Comparison of ENCODE assay signal across 22 cellular contexts in the genomic region with DNA sequence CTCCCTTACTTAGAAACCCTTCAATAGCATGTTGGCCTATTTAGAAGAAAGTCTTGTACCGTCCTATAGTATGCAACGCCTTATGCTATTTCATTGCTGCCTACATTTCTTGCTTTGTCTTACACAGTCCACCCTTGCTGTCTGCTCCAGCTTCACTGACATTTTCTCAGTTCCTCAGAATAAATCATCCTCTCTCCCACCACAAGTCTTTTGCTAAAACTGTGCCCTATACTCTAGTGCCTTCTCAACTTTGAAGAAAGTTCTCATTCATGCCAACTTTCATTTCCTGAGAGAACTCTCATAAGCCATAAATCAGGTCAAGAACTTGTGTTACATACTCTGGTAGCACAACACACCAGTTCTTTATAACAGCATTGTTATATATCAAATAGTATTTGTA. TPM values are rescaled to one million over a fixed set of nuclear protein-coding genes. Genes with fewer than 3 reads are reported as not detected.
DNase-seq lines count a peak whose midpoint lies in the region; ATAC-seq and TF ChIP-seq lines count a peak whose summit lies in the region.
"Had no signal": no experiment of that assay in that cellular context is flagged by ENCODE, and none has a peak within 500 bp of the region (broad histone marks: within the 10 kb centered on the region; RNA-seq: fewer than 3 reads in every experiment).

No MANE protein-coding gene starts in this region.

- no peak overlapping the region for H2BK5ac ChIP-seq in neuronal stem cell (ENCODE audit: low read length)

- H2BK12ac ChIP-seq in neuronal stem cell (ENCODE audit: low read length) = no peak overlapping the region

- H3K27me3 ChIP-seq in neuronal stem cell (ENCODE audit: control insufficient read depth in 3 of 3, insufficient read depth in 3 of 3, low read depth in 1 of 3, low read length in 3 of 3) (no peaks in the 10 kb centered on the region), right lobe of liver (no peaks in the 10 kb centered on the region)
- H3K27me3 ChIP-seq: breast epithelium, dorsolateral prefrontal cortex, gastrocnemius medialis, vagina had no signal

- no peak overlapping the region for H2BK120ac ChIP-seq in neuronal stem cell (ENCODE audit: low read depth, low read length)

- H3K23ac ChIP-seq in neuronal stem cell (ENCODE audit: low read depth, low read length, poor library complexity) = no peak overlapping the region

- H3K4me1 ChIP-seq in neuronal stem cell (ENCODE audit: control insufficient read depth in 2 of 2, insufficient read depth in 1 of 2, low read depth in 1 of 2, low read length in 2 of 2) (no peaks in the 10 kb centered on the region), right lobe of liver (no peaks in the 10 kb centered on the region)
- H3K4me1 ChIP-seq: breast epithelium, gastrocnemius medialis, HAP-1, vagina had no signal

- no peaks in the 10 kb centered on the region for H3K79me1 ChIP-seq in neuronal stem cell (ENCODE audit: low read depth, low read length)

- H3K27ac ChIP-seq in neuronal stem cell (replicated peaks; ENCODE audit: low read length) (no peak overlapping the region), right lobe of liver (no peak overlapping the region)
- H3K27ac ChIP-seq: breast epithelium, dorsolateral prefrontal cortex, gastrocnemius medialis, SK-N-MC, vagina had no signal

- no peak overlapping the region for H2BK15ac ChIP-seq in neuronal stem cell (ENCODE audit: low read length)

- no peak for TF ChIP-seq CTCF in right lobe of liver (IDR thresholded peaks at IDR 0.05)

- no peak overlapping the region for H4K8ac ChIP-seq in neuronal stem cell (ENCODE audit: low read depth, low read length)

- no peak overlapping the region for H2AK5ac ChIP-seq in neuronal stem cell (ENCODE audit: low read depth, low read length)

- DNase-seq in neuronal stem cell (ENCODE audit: low spot score) (no peak), right lobe of liver (no peak), A172 (ENCODE audit: low spot score) (no peak), dedifferentiated amniotic fluid mesenchymal stem cell (ENCODE audit: extremely low spot score) (no peak)
- DNase-seq: activated CD4-positive, CD25-positive, alpha-beta regulatory T cell; activated naive CD8-positive, alpha-beta T cell treated with anti-CD3 and anti-CD28 coated beads, Interleukin-2, amount 10 ng/mL, durations not matched to agents 7 days and 5 days; dorsolateral prefrontal cortex; gastrocnemius medialis; Kasumi-1; left cardiac atrium; natural killer cell; NCI-H1417 treated with DMSO at 0.1 percent for 48 hours; NCI-H2171 treated with DMSO at 0.1 percent for 48 hours; NCI-H774; substantia nigra had no signal

- H2AFZ ChIP-seq in neuronal stem cell (ENCODE audit: low read length) = peak overlapping the region; percentile 24

- no peak overlapping the region for H4K91ac ChIP-seq in neuronal stem cell (ENCODE audit: low read depth, low read length, poor library complexity)

- H3K4me3 ChIP-seq in neuronal stem cell (ENCODE audit: low read length in 2 of 2) (no peak overlapping the region), right lobe of liver (no peak overlapping the region)
- H3K4me3 ChIP-seq: breast epithelium, dorsolateral prefrontal cortex, gastrocnemius medialis, HAP-1, SK-N-MC, vagina had no signal

- ATAC-seq in GM18909 (IDR thresholded peaks at IDR 0.05; ENCODE audit: poor library complexity, unreplicated experiment) = peak; percentile 92
- peak; percentile 55 for ATAC-seq in HG02798 (IDR thresholded peaks at IDR 0.05; ENCODE audit: poor library complexity, unreplicated experiment)
- ATAC-seq in HG03469 (IDR thresholded peaks at IDR 0.05; ENCODE audit: unreplicated experiment) = peak; percentile 50
- ATAC-seq in right lobe of liver = no peak
- ATAC-seq: gastrocnemius medialis, left cardiac atrium, natural killer cell had no signal

- no peaks in the 10 kb centered on the region for H3K36me3 ChIP-seq in neuronal stem cell (replicated peaks in 1 of 2; ENCODE audit: control insufficient read depth in 2 of 2, insufficient read depth in 2 of 2, low read length in 2 of 2)
- no peaks in the 10 kb centered on the region for H3K36me3 ChIP-seq in right lobe of liver
- H3K36me3 ChIP-seq: breast epithelium, gastrocnemius medialis, HAP-1, vagina had no signal

- no peak overlapping the region for H3K4me2 ChIP-seq in neuronal stem cell (ENCODE audit: insufficient read depth, low read length, poor library complexity, severe bottlenecking)

- no CpG with 5 or more reads among the region's 2 CpGs for WGBS in neuronal stem cell (ENCODE audit: extremely low coverage in 2 of 2, insufficient read length in 2 of 2, insufficient replicate concordance in 1 of 2), 2 donors
- WGBS in right lobe of liver (ENCODE audit: insufficient coverage, low coverage, low lambda C conversion rate, missing lambda C conversion rate) = 49% methylated on average over 2 of the region's 2 CpGs

- intact Hi-C loops in right lobe of liver (cut with DNase I) = no loop called here

- H3K18ac ChIP-seq in neuronal stem cell (ENCODE audit: low read length) = no peak overlapping the region

- no peak overlapping the region for H3K4ac ChIP-seq in neuronal stem cell (ENCODE audit: low read length)

- no peaks in the 10 kb centered on the region for H3K9me3 ChIP-seq in neuronal stem cell (replicated peaks in 1 of 2; ENCODE audit: control insufficient read depth in 2 of 2, insufficient read depth in 1 of 2, low read depth in 1 of 2, low read length in 2 of 2)
- H3K9me3 ChIP-seq in right lobe of liver = no peaks in the 10 kb centered on the region
- H3K9me3 ChIP-seq: breast epithelium, gastrocnemius medialis, HAP-1, vagina had no signal

- TF ChIP-seq POLR2A in right lobe of liver (IDR thresholded peaks at IDR 0.05) = no peak

- no peak overlapping the region for H3K14ac ChIP-seq in neuronal stem cell (ENCODE audit: low read length)

- no peak overlapping the region for H3K9ac ChIP-seq in neuronal stem cell (ENCODE audit: low read depth, low read length, poor library complexity)

RNA-seq across cellular contexts. Expression of gene COL3A1, which starts 54.3 kb away (rescaled TPM):
- polyA plus RNA-seq in neuronal stem cell (2013, experiment 1 of 2) = 0.06 TPM
- polyA plus RNA-seq in neuronal stem cell (2013, experiment 2 of 2) = 0.11 TPM
- total RNA-seq in right lobe of liver = 10 to 100 TPM; 13.8 to 97.0 (median 60.9) TPM
- total RNA-seq in A172 (2014; rRNA removed; shearing (Covaris generic)) = 563 and 691 TPM in 2 replicates
- total RNA-seq: activated naive CD8-positive, alpha-beta T cell treated with anti-CD3 and anti-CD28 coated beads, Interleukin-2, amount 10 ng/mL, durations not matched to agents 7 days and 5 days; natural killer cell had no signal

Comparison
In these comparisons a context has a peak if more than half of its experiments do, and no peak if none do; other contexts are left out.
1. ATAC-seq: peak in GM18909 (single experiment), HG02798 (single experiment) and HG03469 (single experiment); none in right lobe of liver (0 of 4).